Comparison of ENCODE assay signal across 8 cellular contexts in the genomic region with DNA sequence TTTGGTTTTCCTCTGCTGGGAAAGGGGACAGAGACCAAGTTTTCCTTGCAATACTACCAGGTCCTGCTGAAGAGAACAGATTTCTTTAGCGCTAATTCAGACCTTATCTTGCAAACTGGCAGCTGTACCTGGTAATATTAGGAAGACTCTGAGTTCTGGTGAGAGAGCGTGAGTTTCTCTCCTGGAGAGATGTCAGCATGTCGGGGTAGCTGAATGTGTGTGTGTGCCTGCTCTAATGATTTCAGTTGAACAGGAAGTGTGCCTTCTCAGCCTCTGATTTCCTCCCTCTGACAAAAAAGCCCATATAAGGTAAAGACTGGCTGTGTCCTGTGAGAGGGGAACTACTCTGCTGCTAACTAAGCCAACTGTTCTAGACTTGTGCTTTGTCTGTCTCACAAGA. TPM values are rescaled to one million over a fixed set of nuclear protein-coding genes. Genes with fewer than 3 reads are reported as not detected.
DNase-seq lines count a peak whose midpoint lies in the region; ATAC-seq and TF ChIP-seq lines count a peak whose summit lies in the region.

No MANE protein-coding gene starts in this region.

- TF ChIP-seq CTCF in WTC11 (IDR thresholded peaks at IDR 0.05) = no peak

- no peaks in the 10 kb centered on the region for H3K36me3 Mint-ChIP-seq in WTC11

- POLR2A ChIA-PET in WTC11 (lab: Charles Lee) = no interaction called here

- DNase-seq in DMS153 (lab: John Stamatoyannopoulos, UW) = peak; percentile 62
- DNase-seq in DMS153 treated with DMSO at 0.1 percent for 48 hours (lab: John Stamatoyannopoulos, UW; ENCODE audit: unreplicated experiment) = no peak
- DNase-seq in KG1 (lab: John Stamatoyannopoulos, UW) = peak; percentile 42
- DNase-seq in WTC11 (ENCODE audit: low spot score) = no peak
- DNase-seq in epidermal melanocyte (ENCODE audit: insufficient read length, low spot score) = peak; percentile 27
- peak; percentile 74 for DNase-seq in myocyte (ENCODE audit: low read depth)
- DNase-seq in NCI-H1930 (lab: John Stamatoyannopoulos, UW) = no peak

- no peaks in the 10 kb centered on the region for H3K27me3 Mint-ChIP-seq in WTC11 (ENCODE audit: low read depth)

- H3K4me1 Mint-ChIP-seq in WTC11 = peaks cover 7% of the 10 kb centered on the region

- H3K4me3 Mint-ChIP-seq in WTC11 = no peak overlapping the region

- H3K27ac Mint-ChIP-seq in WTC11 = peak overlapping the region; percentile 31; the same call in 1 of the 2 replicates

- ATAC-seq in GM21737 (IDR thresholded peaks at IDR 0.05; ENCODE audit: unreplicated experiment) (peak; percentile 92), WTC11 (peak; percentile 93)

- CTCF ChIA-PET in WTC11 (lab: Charles Lee) = interaction anchor here (1.3 to 1.7 kb wide), 2 partner anchors 12 to 193 kb away, joined by 5 to 7 read pairs; no protein-coding TSS in a partner anchor

- H3K9me3 Mint-ChIP-seq in WTC11 = no peaks in the 10 kb centered on the region

TF ChIP-seq in WTC11, 78 proteins besides CTCF, POLR2A, EP300 and RAD21:
- TF ChIP-seq, protein P1, sequence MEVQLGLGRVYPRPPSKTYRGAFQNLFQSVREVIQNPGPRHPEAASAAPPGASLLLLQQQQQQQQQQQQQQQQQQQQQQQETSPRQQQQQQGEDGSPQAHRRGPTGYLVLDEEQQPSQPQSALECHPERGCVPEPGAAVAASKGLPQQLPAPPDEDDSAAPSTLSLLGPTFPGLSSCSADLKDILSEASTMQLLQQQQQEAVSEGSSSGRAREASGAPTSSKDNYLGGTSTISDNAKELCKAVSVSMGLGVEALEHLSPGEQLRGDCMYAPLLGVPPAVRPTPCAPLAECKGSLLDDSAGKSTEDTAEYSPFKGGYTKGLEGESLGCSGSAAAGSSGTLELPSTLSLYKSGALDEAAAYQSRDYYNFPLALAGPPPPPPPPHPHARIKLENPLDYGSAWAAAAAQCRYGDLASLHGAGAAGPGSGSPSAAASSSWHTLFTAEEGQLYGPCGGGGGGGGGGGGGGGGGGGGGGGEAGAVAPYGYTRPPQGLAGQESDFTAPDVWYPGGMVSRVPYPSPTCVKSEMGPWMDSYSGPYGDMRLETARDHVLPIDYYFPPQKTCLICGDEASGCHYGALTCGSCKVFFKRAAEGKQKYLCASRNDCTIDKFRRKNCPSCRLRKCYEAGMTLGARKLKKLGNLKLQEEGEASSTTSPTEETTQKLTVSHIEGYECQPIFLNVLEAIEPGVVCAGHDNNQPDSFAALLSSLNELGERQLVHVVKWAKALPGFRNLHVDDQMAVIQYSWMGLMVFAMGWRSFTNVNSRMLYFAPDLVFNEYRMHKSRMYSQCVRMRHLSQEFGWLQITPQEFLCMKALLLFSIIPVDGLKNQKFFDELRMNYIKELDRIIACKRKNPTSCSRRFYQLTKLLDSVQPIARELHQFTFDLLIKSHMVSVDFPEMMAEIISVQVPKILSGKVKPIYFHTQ (CRISPR knock-in tag; IDR thresholded peaks at IDR 0.05) = no peak
- TF ChIP-seq ZBTB21 (CRISPR knock-in tag; IDR thresholded peaks at IDR 0.05; ENCODE audit: borderline replicate concordance) (no peak), TCF7 (CRISPR knock-in tag; IDR thresholded peaks at IDR 0.05; ENCODE audit: low read depth) (no peak), MXD4 (CRISPR knock-in tag; IDR thresholded peaks at IDR 0.05; ENCODE audit: borderline replicate concordance) (no peak), NFE2L1 (CRISPR knock-in tag; IDR thresholded peaks at IDR 0.05) (no peak), SMAD4 (CRISPR knock-in tag; IDR thresholded peaks at IDR 0.05) (no peak), NR1H2 (CRISPR knock-in tag; IDR thresholded peaks at IDR 0.05) (no peak), ATF1 (CRISPR knock-in tag; IDR thresholded peaks at IDR 0.05) (no peak), FOXK1 (CRISPR knock-in tag; IDR thresholded peaks at IDR 0.05) (no peak), CBFB (CRISPR knock-in tag; IDR thresholded peaks at IDR 0.05; ENCODE audit: low read depth) (no peak), HMGA2 (CRISPR knock-in tag; IDR thresholded peaks at IDR 0.05) (no peak), RORB (CRISPR knock-in tag; IDR thresholded peaks at IDR 0.05) (no peak)
- TF ChIP-seq, protein P2, sequence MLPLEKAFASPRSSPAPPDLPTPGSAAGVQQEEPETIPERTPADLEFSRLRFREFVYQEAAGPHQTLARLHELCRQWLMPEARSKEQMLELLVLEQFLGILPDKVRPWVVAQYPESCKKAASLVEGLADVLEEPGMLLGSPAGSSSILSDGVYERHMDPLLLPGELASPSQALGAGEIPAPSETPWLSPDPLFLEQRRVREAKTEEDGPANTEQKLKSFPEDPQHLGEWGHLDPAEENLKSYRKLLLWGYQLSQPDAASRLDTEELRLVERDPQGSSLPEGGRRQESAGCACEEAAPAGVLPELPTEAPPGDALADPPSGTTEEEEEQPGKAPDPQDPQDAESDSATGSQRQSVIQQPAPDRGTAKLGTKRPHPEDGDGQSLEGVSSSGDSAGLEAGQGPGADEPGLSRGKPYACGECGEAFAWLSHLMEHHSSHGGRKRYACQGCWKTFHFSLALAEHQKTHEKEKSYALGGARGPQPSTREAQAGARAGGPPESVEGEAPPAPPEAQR (CRISPR knock-in tag; IDR thresholded peaks at IDR 0.05) = no peak
- TF ChIP-seq, protein P3, sequence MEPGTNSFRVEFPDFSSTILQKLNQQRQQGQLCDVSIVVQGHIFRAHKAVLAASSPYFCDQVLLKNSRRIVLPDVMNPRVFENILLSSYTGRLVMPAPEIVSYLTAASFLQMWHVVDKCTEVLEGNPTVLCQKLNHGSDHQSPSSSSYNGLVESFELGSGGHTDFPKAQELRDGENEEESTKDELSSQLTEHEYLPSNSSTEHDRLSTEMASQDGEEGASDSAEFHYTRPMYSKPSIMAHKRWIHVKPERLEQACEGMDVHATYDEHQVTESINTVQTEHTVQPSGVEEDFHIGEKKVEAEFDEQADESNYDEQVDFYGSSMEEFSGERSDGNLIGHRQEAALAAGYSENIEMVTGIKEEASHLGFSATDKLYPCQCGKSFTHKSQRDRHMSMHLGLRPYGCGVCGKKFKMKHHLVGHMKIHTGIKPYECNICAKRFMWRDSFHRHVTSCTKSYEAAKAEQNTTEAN (CRISPR knock-in tag; IDR thresholded peaks at IDR 0.05) = no peak
- TF ChIP-seq, protein P4, sequence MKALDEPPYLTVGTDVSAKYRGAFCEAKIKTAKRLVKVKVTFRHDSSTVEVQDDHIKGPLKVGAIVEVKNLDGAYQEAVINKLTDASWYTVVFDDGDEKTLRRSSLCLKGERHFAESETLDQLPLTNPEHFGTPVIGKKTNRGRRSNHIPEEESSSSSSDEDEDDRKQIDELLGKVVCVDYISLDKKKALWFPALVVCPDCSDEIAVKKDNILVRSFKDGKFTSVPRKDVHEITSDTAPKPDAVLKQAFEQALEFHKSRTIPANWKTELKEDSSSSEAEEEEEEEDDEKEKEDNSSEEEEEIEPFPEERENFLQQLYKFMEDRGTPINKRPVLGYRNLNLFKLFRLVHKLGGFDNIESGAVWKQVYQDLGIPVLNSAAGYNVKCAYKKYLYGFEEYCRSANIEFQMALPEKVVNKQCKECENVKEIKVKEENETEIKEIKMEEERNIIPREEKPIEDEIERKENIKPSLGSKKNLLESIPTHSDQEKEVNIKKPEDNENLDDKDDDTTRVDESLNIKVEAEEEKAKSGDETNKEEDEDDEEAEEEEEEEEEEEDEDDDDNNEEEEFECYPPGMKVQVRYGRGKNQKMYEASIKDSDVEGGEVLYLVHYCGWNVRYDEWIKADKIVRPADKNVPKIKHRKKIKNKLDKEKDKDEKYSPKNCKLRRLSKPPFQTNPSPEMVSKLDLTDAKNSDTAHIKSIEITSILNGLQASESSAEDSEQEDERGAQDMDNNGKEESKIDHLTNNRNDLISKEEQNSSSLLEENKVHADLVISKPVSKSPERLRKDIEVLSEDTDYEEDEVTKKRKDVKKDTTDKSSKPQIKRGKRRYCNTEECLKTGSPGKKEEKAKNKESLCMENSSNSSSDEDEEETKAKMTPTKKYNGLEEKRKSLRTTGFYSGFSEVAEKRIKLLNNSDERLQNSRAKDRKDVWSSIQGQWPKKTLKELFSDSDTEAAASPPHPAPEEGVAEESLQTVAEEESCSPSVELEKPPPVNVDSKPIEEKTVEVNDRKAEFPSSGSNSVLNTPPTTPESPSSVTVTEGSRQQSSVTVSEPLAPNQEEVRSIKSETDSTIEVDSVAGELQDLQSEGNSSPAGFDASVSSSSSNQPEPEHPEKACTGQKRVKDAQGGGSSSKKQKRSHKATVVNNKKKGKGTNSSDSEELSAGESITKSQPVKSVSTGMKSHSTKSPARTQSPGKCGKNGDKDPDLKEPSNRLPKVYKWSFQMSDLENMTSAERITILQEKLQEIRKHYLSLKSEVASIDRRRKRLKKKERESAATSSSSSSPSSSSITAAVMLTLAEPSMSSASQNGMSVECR (CRISPR knock-in tag; IDR thresholded peaks at IDR 0.05; ENCODE audit: borderline replicate concordance) = no peak

RNA-seq across cellular contexts. Expression of a gene that starts 10.3 kb away (rescaled TPM):
- total RNA-seq in WTC11 (2021) = 0.09 to 0.14 TPM in 2 of 3 replicates, not detected in the other
- total RNA-seq in myocyte = 0.47 TPM in 1 of 2 replicates, not detected in the other
- not detected for polyA plus RNA-seq in myocyte (2012)

RNA-seq across cellular contexts. Expression of a gene that starts 12.7 kb away (rescaled TPM):
- 0.80 to 2.3 TPM (median 1.6 TPM) in 3 replicates for total RNA-seq in WTC11 (2021)
- 0.47 TPM in 1 of 2 replicates, not detected in the other for total RNA-seq in myocyte
- polyA plus RNA-seq in myocyte (2012) = 3.2 TPM

RNA-seq across cellular contexts. Expression of a gene that starts 24.2 kb away (rescaled TPM):
- total RNA-seq in WTC11 (2021) = not detected in 3 replicates
- not detected in 2 replicates for total RNA-seq in myocyte
- not detected for polyA plus RNA-seq in myocyte (2012)

Comparison
In these comparisons a context has a peak if more than half of its experiments do, and no peak if none do; other contexts are left out.
1. DNase-seq: peak in DMS153 (single experiment), KG1 (single experiment), epidermal melanocyte (single experiment) and myocyte (single experiment); none in DMS153 treated with DMSO at 0.1 percent for 48 hours (single experiment), WTC11 (single experiment) and NCI-H1930 (0 of 2).